ENCODE assay signal across 39 cellular contexts in the genomic region with DNA sequence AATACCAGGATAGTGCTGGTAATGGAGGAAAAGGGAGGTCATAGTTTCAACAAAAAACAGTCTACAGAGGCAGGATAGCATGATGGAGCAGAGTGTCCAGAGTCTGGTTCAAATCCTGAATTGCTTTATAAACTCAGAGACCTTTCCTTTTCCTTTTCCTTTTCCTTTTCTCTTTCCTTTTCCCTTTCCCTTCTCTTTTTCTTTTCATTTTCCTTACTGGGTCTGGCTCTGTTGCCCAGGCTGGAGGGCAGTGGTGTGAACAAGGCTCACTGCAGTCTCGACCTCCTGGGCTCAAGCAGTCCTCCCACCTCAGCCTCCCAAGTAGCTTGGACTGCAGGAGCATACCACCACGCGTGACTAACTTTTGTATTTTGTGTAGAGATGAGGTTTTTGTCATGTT. TPM values are rescaled to one million over a fixed set of nuclear protein-coding genes. Genes with fewer than 3 reads are reported as not detected.
"Had no signal": no experiment of that assay in that cellular context is flagged by ENCODE, and none has a peak within 500 bp of the region (broad histone marks: within the 10 kb centered on the region; RNA-seq: fewer than 3 reads in every experiment).

No MANE protein-coding gene starts in this region.

- H3K9me3 ChIP-seq: Peyer's patch, SJSA1, SK-N-SH had no signal

- H3K4me1 ChIP-seq: Peyer's patch, SJSA1 had no signal

- H3K9me3 Mint-ChIP-seq: activated CD4-positive, alpha-beta memory T cell treated with anti-CD3 and anti-CD28 coated beads, Interleukin-2, amount 10 ng/mL, durations not matched to agents 7 days and 5 days; activated naive CD8-positive, alpha-beta T cell treated with anti-CD3 and anti-CD28 coated beads for 36 hours had no signal

- H3K27me3 Mint-ChIP-seq: activated CD4-positive, alpha-beta memory T cell treated with anti-CD3 and anti-CD28 coated beads, Interleukin-2, amount 10 ng/mL, durations not matched to agents 7 days and 5 days; activated naive CD8-positive, alpha-beta T cell treated with anti-CD3 and anti-CD28 coated beads for 36 hours had no signal

- H3K27ac ChIP-seq: brain microvascular endothelial cell, Peyer's patch, SJSA1, WERI-Rb-1 had no signal

- ATAC-seq: PC-3 had no signal

- H3K4me3 ChIP-seq: Peyer's patch, SJSA1 had no signal

- H3K27ac Mint-ChIP-seq: activated CD4-positive, alpha-beta memory T cell treated with anti-CD3 and anti-CD28 coated beads, Interleukin-2, amount 10 ng/mL, durations not matched to agents 7 days and 5 days; activated naive CD8-positive, alpha-beta T cell treated with anti-CD3 and anti-CD28 coated beads for 36 hours had no signal

- H3K4me3 Mint-ChIP-seq: activated CD4-positive, alpha-beta memory T cell treated with anti-CD3 and anti-CD28 coated beads, Interleukin-2, amount 10 ng/mL, durations not matched to agents 7 days and 5 days; activated naive CD8-positive, alpha-beta T cell treated with anti-CD3 and anti-CD28 coated beads for 36 hours had no signal

- DNase-seq: activated CD4-positive, alpha-beta memory T cell treated with anti-CD3 and anti-CD28 coated beads, Interleukin-2, amount 10 ng/mL, durations not matched to agents 7 days and 5 days; activated CD4-positive, alpha-beta T cell treated with anti-CD3 and anti-CD28 coated beads for 1 hour; activated CD4-positive, alpha-beta T cell treated with anti-CD3 and anti-CD28 coated beads for 48 hours; activated CD4-positive, CD25-positive, alpha-beta regulatory T cell; activated CD8-positive, alpha-beta memory T cell treated with anti-CD3 and anti-CD28 coated beads, Interleukin-2, amount 50 U/mL, for 4 hours; activated effector memory CD4-positive, alpha-beta T cell treated with anti-CD3 and anti-CD28 coated beads, Interleukin-2, amount 50 U/mL, for 16 hours; activated naive CD4-positive, alpha-beta T cell; activated naive CD8-positive, alpha-beta T cell treated with anti-CD3 and anti-CD28 coated beads for 36 hours; activated T-cell treated with anti-CD3 and anti-CD28 coated beads for 4 hours; activated T-cell treated with anti-CD3 and anti-CD28 coated beads, Interleukin-2, amount 50 U/mL, for 48 hours; amniotic stem cell; aorta; brain microvascular endothelial cell; cerebellar nuclear complex; Kasumi-1; KG1; MM.1S; MV-4-11; NCI-H1092; NCI-H1417; NCI-H146; NCI-H187; NCI-H2029 treated with DMSO at 0.1 percent for 48 hours; NCI-H2107; NCI-H2171; NCI-H510A; NCI-H526; NCI-H748 treated with DMSO at 0.1 percent for 48 hours; NK-92 treated with Interleukin-12 subunit alpha and Interleukin-12 subunit beta, amount 100 ng/mL, for 24 hours; PC-3; Peyer's patch; RPMI8226; SHP77 treated with DMSO at 0.1 percent for 48 hours; SK-N-SH; T1000; WERI-Rb-1 had no signal

RNA-seq across cellular contexts. Expression of a gene that starts 47.6 kb away (rescaled TPM):
- total RNA-seq: activated CD4-positive, alpha-beta memory T cell treated with anti-CD3 and anti-CD28 coated beads, Interleukin-2, amount 10 ng/mL, durations not matched to agents 7 days and 5 days; activated naive CD8-positive, alpha-beta T cell treated with anti-CD3 and anti-CD28 coated beads for 36 hours; aorta; cardiac septum; PC-3; SJSA1; T-helper 2 cell treated with Interferon-gamma antibody and Interleukin-4, amounts not matched to agents 100 ng/mL and 5 ng/mL, for 36 hours had no signal
- polyA plus RNA-seq: SK-N-SH had no signal
